14 cellular contexts compared by ENCODE assay signal in genomic region chr2:134431837-134432437, GRCh38.
DNase-seq lines count a peak whose midpoint lies in the region; ATAC-seq and TF ChIP-seq lines count a peak whose summit lies in the region.
"Had no signal": no experiment of that assay in that cellular context is flagged by ENCODE, and none has a peak within 500 bp of the region (broad histone marks: within the 10 kb centered on the region; RNA-seq: fewer than 3 reads in every experiment).

No MANE protein-coding gene starts in this region.

- no peak for TF ChIP-seq CTCF in PC-9 (conservative IDR thresholded peaks at IDR 0.05)
- no peak for TF ChIP-seq CTCF in endodermal cell (conservative IDR thresholded peaks at IDR 0.05)
- no peak for TF ChIP-seq CTCF in lower lobe of right lung (IDR thresholded peaks at IDR 0.05)

- H3K4me3 ChIP-seq in PC-9 (peak overlapping the region; percentile 27; the same call in 1 of the 2 replicates), endodermal cell (ENCODE audit: low read length) (peak overlapping the region; percentile 53), mesodermal cell (ENCODE audit: extremely low read depth, insufficient read depth, low read length, poor library complexity, severe bottlenecking) (no peak overlapping the region), lower lobe of right lung (no peak overlapping the region)
- H3K4me3 ChIP-seq: BLaER1 treated with 17β-estradiol and CSF1 and Interleukin-3, amounts not matched to agents 10 nM and 100 nM; transverse colon had no signal

- no peaks in the 10 kb centered on the region for H3K79me2 ChIP-seq in PC-9 (ENCODE audit: low read depth)

- H3F3A ChIP-seq in PC-9 (ENCODE audit: insufficient read depth, low read depth), result peaks cover 23% of the 10 kb centered on the region

- H3K4me1 ChIP-seq in PC-9 (replicated peaks; ENCODE audit: insufficient read depth) (peaks cover 31% of the 10 kb centered on the region), endodermal cell (ENCODE audit: control insufficient read depth, insufficient read depth, low read length) (peaks cover 18% of the 10 kb centered on the region), mesodermal cell (ENCODE audit: control insufficient read depth, insufficient read depth, low read length, poor library complexity, severe bottlenecking) (peaks cover 27% of the 10 kb centered on the region), lower lobe of right lung (no peaks in the 10 kb centered on the region)
- H3K4me1 ChIP-seq: transverse colon had no signal

- no peaks in the 10 kb centered on the region for H3K27me3 ChIP-seq in PC-9 (ENCODE audit: insufficient read depth, low read depth)
- H3K27me3 ChIP-seq in endodermal cell (ENCODE audit: control insufficient read depth, insufficient read depth, low read length, poor library complexity, severe bottlenecking), result no peaks in the 10 kb centered on the region
- H3K27me3 ChIP-seq in lower lobe of right lung (ENCODE audit: low read depth), result no peaks in the 10 kb centered on the region
- H3K27me3 ChIP-seq: BLaER1 treated with 17β-estradiol and CSF1 and Interleukin-3, amounts not matched to agents 10 nM and 100 nM; transverse colon had no signal

- H3K4me2 ChIP-seq in PC-9, result peak overlapping the region; percentile 59
- H3K4me2 ChIP-seq: BLaER1 treated with 17β-estradiol and CSF1 and Interleukin-3, amounts not matched to agents 10 nM and 100 nM had no signal

- peaks cover 40% of the 10 kb centered on the region for H3K36me3 Mint-ChIP-seq in endodermal cell (ENCODE audit: low read depth)

- BruUV-seq in PC-9 (replicated peaks; lab: Mats Ljungman, UMichigan), result no TSS peak

- ATAC-seq in GM19328 (IDR thresholded peaks at IDR 0.05; ENCODE audit: unreplicated experiment), result no peak
- no peak for ATAC-seq in GM21423 (IDR thresholded peaks at IDR 0.05; ENCODE audit: unreplicated experiment)
- ATAC-seq in lower lobe of right lung, result no peak

- whole genome bisulfite sequencing in endodermal cell (ENCODE audit: insufficient coverage in 1 of 2, insufficient read length in 1 of 2), 2 experiments, result 30 to 50% methylated on average over 2 of the region's 2 CpGs
- WGBS in mesodermal cell (ENCODE audit: insufficient coverage in 2 of 2), 2 experiments, result 29% methylated on average over 1 of the region's 2 CpGs; no CpG with 5 or more reads in 1 of the 2 experiments

- DNase-seq in COLO829 (ENCODE audit: low spot score), result peak; percentile 40
- peak in 1 of 2 experiments; percentile 83 for DNase-seq in PC-9
- peak; percentile 66 for DNase-seq in endodermal cell
- no peak for DNase-seq in cortex of kidney (lab: John Stamatoyannopoulos, UW)
- no peak for DNase-seq in lower lobe of right lung
- DNase-seq: activated CD4-positive, alpha-beta memory T cell treated with anti-CD3 and anti-CD28 coated beads, Interleukin-2, amount 10 ng/mL, durations not matched to agents 7 days and 5 days; activated naive CD4-positive, alpha-beta T cell; NCI-H1436; T-helper 1 cell; transverse colon had no signal

- H3K27me3 Mint-ChIP-seq in endodermal cell (ENCODE audit: insufficient read depth), result no peaks in the 10 kb centered on the region
- H3K27me3 Mint-ChIP-seq: activated CD4-positive, alpha-beta memory T cell treated with anti-CD3 and anti-CD28 coated beads, Interleukin-2, amount 10 ng/mL, durations not matched to agents 7 days and 5 days had no signal

- CTCF ChIA-PET in PC-9 (lab: Charles Lee), result interaction anchor here (0.6 to 0.9 kb wide), 5 partner anchors 19 to 544 kb away, joined by 3 to 6 read pairs (median 3); no protein-coding TSS in a partner anchor

- H3K4me1 Mint-ChIP-seq in endodermal cell, result peaks cover 34% of the 10 kb centered on the region
- H3K4me1 Mint-ChIP-seq: activated CD4-positive, alpha-beta memory T cell treated with anti-CD3 and anti-CD28 coated beads, Interleukin-2, amount 10 ng/mL, durations not matched to agents 7 days and 5 days had no signal

- POLR2A ChIA-PET in PC-9 (lab: Charles Lee; ENCODE audit: unreplicated experiment), result interaction anchor here (0.5 to 0.6 kb wide), 2 partner anchors 25 to 1913 kb away, joined by 3 to 9 read pairs; no protein-coding TSS in a partner anchor

- H3K36me3 ChIP-seq in PC-9 (ENCODE audit: low read depth) (no peaks in the 10 kb centered on the region), endodermal cell (ENCODE audit: control insufficient read depth, insufficient read depth, low read length) (peaks cover 8% of the 10 kb centered on the region), mesodermal cell (ENCODE audit: control insufficient read depth, insufficient read depth, low read length) (peaks cover 44% of the 10 kb centered on the region), lower lobe of right lung (peaks cover 58% of the 10 kb centered on the region)

- intact Hi-C loops in PC-9 (cut with micrococcal nuclease; ENCODE audit: unreplicated experiment) (no loop called here), lower lobe of right lung (cut with DNase I) (no loop called here)

- H3K9ac ChIP-seq in endodermal cell (ENCODE audit: extremely low read depth, low read length, poor library complexity, severe bottlenecking), result no peak overlapping the region
- H3K9ac ChIP-seq: BLaER1 treated with 17β-estradiol and CSF1 and Interleukin-3, amounts not matched to agents 10 nM and 100 nM had no signal

- H3K27ac Mint-ChIP-seq in endodermal cell, result peak overlapping the region; percentile 26
- H3K27ac Mint-ChIP-seq: activated CD4-positive, alpha-beta memory T cell treated with anti-CD3 and anti-CD28 coated beads, Interleukin-2, amount 10 ng/mL, durations not matched to agents 7 days and 5 days had no signal

- H2AFZ ChIP-seq in PC-9, result no peak overlapping the region; the same call in 1 of the 2 replicates

- no peaks in the 10 kb centered on the region for H3K9me3 ChIP-seq in PC-9 (ENCODE audit: insufficient read depth, low read depth)
- H3K9me3 ChIP-seq in endodermal cell (ENCODE audit: control insufficient read depth, low read length), result no peaks in the 10 kb centered on the region
- H3K9me3 ChIP-seq in mesodermal cell (ENCODE audit: control insufficient read depth, low read length), result no peaks in the 10 kb centered on the region
- H3K9me3 ChIP-seq in lower lobe of right lung, result no peaks in the 10 kb centered on the region
- H3K9me3 ChIP-seq: BLaER1 treated with 17β-estradiol and CSF1 and Interleukin-3, amounts not matched to agents 10 nM and 100 nM; transverse colon had no signal

- no peaks in the 10 kb centered on the region; the same call in 1 of the 2 replicates for H3K9me2 ChIP-seq in PC-9 (ENCODE audit: insufficient read depth)

- no peaks in the 10 kb centered on the region for H4K20me1 ChIP-seq in PC-9 (ENCODE audit: insufficient read depth)

- H3K27ac ChIP-seq in PC-9 (peak overlapping the region; percentile 83), endodermal cell (ENCODE audit: low read depth, low read length) (peak overlapping the region; percentile 50), mesodermal cell (ENCODE audit: low read depth, low read length, severe bottlenecking) (peak overlapping the region; percentile 81), lower lobe of right lung (no peak overlapping the region)
- H3K27ac ChIP-seq: BLaER1 treated with 17β-estradiol and CSF1 and Interleukin-3, amounts not matched to agents 10 nM and 100 nM; transverse colon had no signal

- no peak overlapping the region for H3K4me3 Mint-ChIP-seq in endodermal cell
- H3K4me3 Mint-ChIP-seq: activated CD4-positive, alpha-beta memory T cell treated with anti-CD3 and anti-CD28 coated beads, Interleukin-2, amount 10 ng/mL, durations not matched to agents 7 days and 5 days had no signal

- H3K9me3 Mint-ChIP-seq in endodermal cell, result no peaks in the 10 kb centered on the region
- H3K9me3 Mint-ChIP-seq: activated CD4-positive, alpha-beta memory T cell treated with anti-CD3 and anti-CD28 coated beads, Interleukin-2, amount 10 ng/mL, durations not matched to agents 7 days and 5 days had no signal

Comparison
In these comparisons a context has a peak if more than half of its experiments do, and no peak if none do; other contexts are left out.
1. DNase-seq: peak in COLO829 (single experiment) and endodermal cell (single experiment); none in cortex of kidney (single experiment) and lower lobe of right lung (single experiment).
2. H3K4me3 ChIP-seq: peak in PC-9 (single experiment) and endodermal cell (single experiment); none in mesodermal cell (single experiment) and lower lobe of right lung (single experiment).